Comparison of ENCODE assay signal across 25 cellular contexts in the genomic region with DNA sequence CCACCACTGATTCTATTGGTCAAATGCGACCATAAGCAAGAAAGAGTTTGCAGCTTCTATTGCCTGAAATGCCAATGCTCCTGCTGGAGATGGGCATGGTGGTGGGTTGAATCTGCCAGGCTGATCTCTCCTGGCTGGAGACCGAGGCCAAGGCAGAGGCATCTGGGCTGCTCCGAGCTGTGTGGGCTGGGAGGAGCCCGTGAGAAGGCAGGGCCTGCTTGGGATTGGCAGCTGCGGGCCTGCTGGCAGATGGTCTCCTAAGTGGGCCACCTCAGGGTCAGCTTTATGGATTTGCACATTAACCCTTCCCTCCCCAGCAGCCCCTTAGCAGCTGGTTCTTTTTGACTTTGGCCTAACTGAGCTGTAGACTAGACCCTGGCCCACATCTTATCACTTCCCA. TPM values are rescaled to one million over a fixed set of nuclear protein-coding genes. Genes with fewer than 3 reads are reported as not detected.
DNase-seq lines count a peak whose midpoint lies in the region; ATAC-seq and TF ChIP-seq lines count a peak whose summit lies in the region.
"Had no signal": no experiment of that assay in that cellular context is flagged by ENCODE, and none has a peak within 500 bp of the region (broad histone marks: within the 10 kb centered on the region; RNA-seq: fewer than 3 reads in every experiment).

No MANE protein-coding gene starts in this region.

- H3K36me3 ChIP-seq in GM23338 (ENCODE audit: insufficient read depth) (no peaks in the 10 kb centered on the region), WERI-Rb-1 (peaks cover 40% of the 10 kb centered on the region), mesendoderm (ENCODE audit: control insufficient read depth, insufficient read depth, low read length) (no peaks in the 10 kb centered on the region), ascending aorta (no peaks in the 10 kb centered on the region), stomach (no peaks in the 10 kb centered on the region)
- H3K36me3 ChIP-seq: breast epithelium, HAP-1, pancreas, sigmoid colon, transverse colon had no signal

- H3K4me1 Mint-ChIP-seq in GM23338: peaks cover 52% of the 10 kb centered on the region
- H3K4me1 Mint-ChIP-seq: activated naive CD8-positive, alpha-beta T cell treated with anti-CD3 and anti-CD28 coated beads, Interleukin-2, amount 50 U/mL, for 24 hours; memory B cell; naive B cell had no signal

- H2BK15ac ChIP-seq in mesendoderm (replicated peaks; ENCODE audit: low read depth): no peak overlapping the region

- no peak overlapping the region for H4K8ac ChIP-seq in mesendoderm (ENCODE audit: low read depth, low read length)

- DNase-seq in GM23338 (ENCODE audit: low spot score) (peak; percentile 41), NCI-H446 treated with DMSO at 0.1 percent for 48 hours (lab: John Stamatoyannopoulos, UW) (peak; percentile 85), WERI-Rb-1 (peak; percentile 96), mesendoderm (peak; percentile 26), right cardiac atrium (no peak), ascending aorta (ENCODE audit: low spot score in 2 of 2) (no peak), stomach (no peak)
- no peak for DNase-seq in stimulated activated CD4-positive, alpha-beta T cell treated with anti-CD3 and anti-CD28 coated beads, Interleukin-4, amount 100 ng/mL, for 1 hour
- DNase-seq: activated CD4-positive, alpha-beta T cell treated with anti-CD3 and anti-CD28 coated beads for 48 hours; activated naive CD8-positive, alpha-beta T cell treated with anti-CD3 and anti-CD28 coated beads, Interleukin-2, amount 50 U/mL, for 24 hours; dermis blood vessel endothelial cell; EL; foreskin fibroblast; hypothalamus; kidney glomerular epithelial cell; naive B cell; NCI-H187; pancreas; sigmoid colon; stimulated activated naive CD4-positive, alpha-beta T cell; SW 1271; transverse colon had no signal

- no peak overlapping the region for H3K4ac ChIP-seq in mesendoderm (ENCODE audit: low read depth, low read length)

- no peaks in the 10 kb centered on the region for H4K20me1 ChIP-seq in GM23338 (replicated peaks; ENCODE audit: insufficient read depth)

- no peak overlapping the region for H3K27ac ChIP-seq in GM23338 (ENCODE audit: low read depth)
- peak overlapping the region; percentile 94 for H3K27ac ChIP-seq in WERI-Rb-1
- H3K27ac ChIP-seq in mesendoderm (ENCODE audit: low read depth, low read length): no peak overlapping the region
- H3K27ac ChIP-seq in right cardiac atrium (ENCODE audit: low read length): no peak overlapping the region
- H3K27ac ChIP-seq in ascending aorta: no peak overlapping the region
- H3K27ac ChIP-seq in stomach: no peak overlapping the region
- H3K27ac ChIP-seq: breast epithelium, pancreas, sigmoid colon, transverse colon had no signal

- no peak overlapping the region for H3K4me3 Mint-ChIP-seq in GM23338
- H3K4me3 Mint-ChIP-seq: activated naive CD8-positive, alpha-beta T cell treated with anti-CD3 and anti-CD28 coated beads, Interleukin-2, amount 50 U/mL, for 24 hours; memory B cell; naive B cell had no signal

- ATAC-seq in GM23338: peak; percentile 69
- ATAC-seq in right cardiac atrium: no peak
- ATAC-seq: activated naive CD8-positive, alpha-beta T cell treated with anti-CD3 and anti-CD28 coated beads, Interleukin-2, amount 50 U/mL, for 24 hours; pancreas had no signal

- H3K27me3 Mint-ChIP-seq in GM23338 (ENCODE audit: insufficient read depth, low read depth, poor library complexity): peaks cover 12% of the 10 kb centered on the region

- no peak overlapping the region for H2BK5ac ChIP-seq in mesendoderm (ENCODE audit: low read length)

- H3K9me3 ChIP-seq in WERI-Rb-1 (ENCODE audit: severe bottlenecking) (no peaks in the 10 kb centered on the region), right cardiac atrium (ENCODE audit: control insufficient read depth, low read length) (peaks cover 1% of the 10 kb centered on the region), ascending aorta (no peaks in the 10 kb centered on the region), stomach (peaks cover 0 to 21% (median 19%) of the 10 kb centered on the region in 4 donors)
- H3K9me3 ChIP-seq: HAP-1, pancreas, transverse colon had no signal

- TF ChIP-seq EP300 in stomach (IDR thresholded peaks at IDR 0.05): no peak

- no peak overlapping the region for H3K27ac Mint-ChIP-seq in GM23338
- H3K27ac Mint-ChIP-seq: activated naive CD8-positive, alpha-beta T cell treated with anti-CD3 and anti-CD28 coated beads, Interleukin-2, amount 50 U/mL, for 24 hours; memory B cell; naive B cell had no signal

- no peak overlapping the region for H2AK5ac ChIP-seq in mesendoderm (ENCODE audit: low read length)

- H3F3A ChIP-seq in GM23338 (replicated peaks; ENCODE audit: low read depth): no peaks in the 10 kb centered on the region

- H3K79me1 ChIP-seq in mesendoderm (ENCODE audit: low read length): no peaks in the 10 kb centered on the region

- H3K9me3 Mint-ChIP-seq in GM23338: no peaks in the 10 kb centered on the region; the same call in 2 of the 3 replicates

- no peak overlapping the region for H3K56ac ChIP-seq in mesendoderm (ENCODE audit: low read length)

- no peaks in the 10 kb centered on the region for H3K36me3 Mint-ChIP-seq in GM23338 (ENCODE audit: low read depth)
- H3K36me3 Mint-ChIP-seq: memory B cell had no signal

- TF ChIP-seq CTCF in GM23338 (conservative IDR thresholded peaks at IDR 0.05; ENCODE audit: low read depth in 2 of 2): no peak
- TF ChIP-seq CTCF in WERI-Rb-1 (IDR thresholded peaks at IDR 0.05; ENCODE audit: low read depth, low read length): no peak
- TF ChIP-seq CTCF in ascending aorta (IDR thresholded peaks at IDR 0.05): no peak
- no peak for TF ChIP-seq CTCF in stomach (IDR thresholded peaks at IDR 0.05)

- no CpG with 5 or more reads among the region's 5 CpGs for WGBS in mesendoderm (ENCODE audit: extremely low coverage, insufficient coverage, low lambda C conversion rate)
- WGBS in right cardiac atrium: 20% methylated on average over 5 of the region's 5 CpGs
- WGBS in stomach, 5 donors: 19 to 37% (median 25%) methylated on average over 5 of the region's 5 CpGs

- no peak for TF ChIP-seq POLR2A in stomach (IDR thresholded peaks at IDR 0.05)

- no peak overlapping the region for H3K18ac ChIP-seq in mesendoderm (ENCODE audit: low read length)

- H3K4me1 ChIP-seq in GM23338 (ENCODE audit: insufficient read depth) (peaks cover 42% of the 10 kb centered on the region), mesendoderm (ENCODE audit: control insufficient read depth, low read depth, low read length) (peaks cover 14% of the 10 kb centered on the region), right cardiac atrium (ENCODE audit: control insufficient read depth, insufficient read depth, low read length) (no peaks in the 10 kb centered on the region), ascending aorta (no peaks in the 10 kb centered on the region), stomach (peaks cover 0 to 8% (median 3%) of the 10 kb centered on the region in 4 donors)
- H3K4me1 ChIP-seq: breast epithelium, HAP-1, pancreas, sigmoid colon, transverse colon had no signal

- no peaks in the 10 kb centered on the region for H3K79me2 ChIP-seq in GM23338 (replicated peaks; ENCODE audit: insufficient read depth)
- no peaks in the 10 kb centered on the region for H3K79me2 ChIP-seq in mesendoderm (ENCODE audit: control insufficient read depth, insufficient read depth, low read length)

- H3K4me2 ChIP-seq in GM23338 (no peak overlapping the region), mesendoderm (ENCODE audit: low read length) (no peak overlapping the region)

- no peak overlapping the region for H2BK120ac ChIP-seq in mesendoderm (ENCODE audit: low read depth, low read length)

- H3K9ac ChIP-seq in mesendoderm (ENCODE audit: low read length): no peak overlapping the region

- peak overlapping the region; percentile 66; the same call in 1 of the 2 replicates for H2AFZ ChIP-seq in GM23338

- H3K27me3 ChIP-seq in GM23338 (ENCODE audit: insufficient read depth) (peaks cover 9% of the 10 kb centered on the region; the same call in 1 of the 2 replicates), WERI-Rb-1 (ENCODE audit: insufficient read depth, low read depth, severe bottlenecking) (no peaks in the 10 kb centered on the region), mesendoderm (ENCODE audit: insufficient read depth, low read length, poor library complexity) (no peaks in the 10 kb centered on the region), right cardiac atrium (ENCODE audit: control insufficient read depth, insufficient read depth) (no peaks in the 10 kb centered on the region), ascending aorta (no peaks in the 10 kb centered on the region), stomach (peaks cover 0 to 69% (median 24%) of the 10 kb centered on the region in 3 donors)
- H3K27me3 ChIP-seq: pancreas had no signal

- intact Hi-C loops in right cardiac atrium (cut with DNase I): no loop called here
- intact Hi-C loops in ascending aorta (cut with DNase I): no loop called here
- intact Hi-C loops in stomach (cut with DNase I; ENCODE audit: low total_unique reads): no loop called here

- H3K4me3 ChIP-seq in GM23338: no peak overlapping the region
- peak overlapping the region; percentile 22 for H3K4me3 ChIP-seq in WERI-Rb-1 (ENCODE audit: low read depth, low read length)
- no peak overlapping the region for H3K4me3 ChIP-seq in mesendoderm (ENCODE audit: low read length)
- H3K4me3 ChIP-seq in right cardiac atrium (ENCODE audit: low read length): no peak overlapping the region
- no peak overlapping the region for H3K4me3 ChIP-seq in ascending aorta
- H3K4me3 ChIP-seq in stomach: no peak overlapping the region
- H3K4me3 ChIP-seq: breast epithelium, HAP-1, pancreas, sigmoid colon, transverse colon had no signal

- H4K5ac ChIP-seq in mesendoderm (ENCODE audit: low read length): no peak overlapping the region

- no peaks in the 10 kb centered on the region for H3K9me2 ChIP-seq in GM23338 (ENCODE audit: insufficient read depth)

- no peak overlapping the region for H3K23ac ChIP-seq in mesendoderm (ENCODE audit: low read length)

TF ChIP-seq in GM23338, 12 proteins besides CTCF, POLR2A, EP300 and RAD21:
- TF ChIP-seq EZH2phosphoT487 (IDR thresholded peaks at IDR 0.05; ENCODE audit: unreplicated experiment): no peak
- TF ChIP-seq ZNF331 (CRISPR knock-in tag; IDR thresholded peaks at IDR 0.05; ENCODE audit: low read depth): no peak
- TF ChIP-seq STAT1 (IDR thresholded peaks at IDR 0.05; ENCODE audit: unreplicated experiment): no peak
- TF ChIP-seq NANOG (IDR thresholded peaks at IDR 0.05; ENCODE audit: borderline replicate concordance): no peak

RNA-seq across cellular contexts. Expression of a gene that starts 25.4 kb away (rescaled TPM):
- 0.63 and 0.93 TPM in 2 replicates for total RNA-seq in GM23338 (2014; rRNA removed; shearing (Covaris generic))
- polyA plus RNA-seq in GM23338 (2016; fragmentation: Nextera tagmentation; extraction: Ambion mirVana) (0.53 and 0.61 TPM in 2 replicates), right cardiac atrium (0.38 TPM), stomach (under 1 TPM; 0.05 to 0.25 (median 0.15) TPM)
- polyA plus RNA-seq in mesendoderm (2013, experiment 1 of 2): 0.37 TPM
- polyA plus RNA-seq in mesendoderm (2013, experiment 2 of 2): 0.41 TPM
- total RNA-seq in right cardiac atrium (under 1 TPM; 0.22 to 0.91 (median 0.72) TPM), ascending aorta (not detected), stomach (1 to 10 TPM in 1 of 5 donors, under 1 TPM in 2, not detected in 2; 0.18 to 2.6 (median 0.45) TPM)
- total RNA-seq: breast epithelium, dermis blood vessel endothelial cell, pancreas had no signal

Comparison
In these comparisons a context has a peak if more than half of its experiments do, and no peak if none do; other contexts are left out.
1. DNase-seq: peak in GM23338 (single experiment), NCI-H446 treated with DMSO at 0.1 percent for 48 hours (single experiment), WERI-Rb-1 (single experiment) and mesendoderm (single experiment); none in right cardiac atrium (0 of 3), stimulated activated CD4-positive, alpha-beta T cell treated with anti-CD3 and anti-CD28 coated beads, Interleukin-4, amount 100 ng/mL, for 1 hour (single experiment), ascending aorta (0 of 2) and stomach (single experiment).